Comparison of ENCODE assay signal across 8 cellular contexts in genomic region chr1:50735443-50735842, GRCh38.
DNase-seq lines count a peak whose midpoint lies in the region; TF ChIP-seq lines count a peak whose summit lies in the region.

No MANE protein-coding gene starts in this region.

- DNase-seq in ACHN = peak; percentile 31
- DNase-seq in RWPE1 (ENCODE audit: low spot score) = peak; percentile 8
- DNase-seq in glutamatergic neuron = no peak
- no peak for DNase-seq in DMS153 treated with DMSO at 0.1 percent for 48 hours (lab: John Stamatoyannopoulos, UW; ENCODE audit: unreplicated experiment)
- DNase-seq in activated CD4-positive, alpha-beta T cell treated with anti-CD3 and anti-CD28 coated beads for 48 hours = no peak
- DNase-seq in thyroid gland = no peak
- no peak for DNase-seq in T-helper 1 cell

- intact Hi-C loops in thyroid gland (cut with DNase I) = no loop called here

- peaks cover 0 to 8% of the 10 kb centered on the region in 2 donors for H3K4me1 ChIP-seq in thyroid gland

- no peaks in the 10 kb centered on the region for H3K27me3 ChIP-seq in thyroid gland

- no peak overlapping the region for H3K4me3 Mint-ChIP-seq in glutamatergic neuron (ENCODE audit: unreplicated experiment)

- H3K27ac Mint-ChIP-seq in glutamatergic neuron (ENCODE audit: unreplicated experiment) = no peak overlapping the region

- CTCF ChIA-PET in RWPE1 (lab: Yijun Ruan, JAX) = interaction anchor here (0.6 to 1.0 kb wide), 2 partner anchors 31 to 69 kb away, joined by 3 to 4 read pairs; no protein-coding TSS in a partner anchor

- peak; percentile 24 for TF ChIP-seq CTCF in GM12874 (IDR thresholded peaks at IDR 0.05; ENCODE audit: insufficient read depth, low read depth, low read length)
- TF ChIP-seq CTCF in RWPE1 (conservative IDR thresholded peaks at IDR 0.05; ENCODE audit: low read depth) = peak; percentile 46
- peak; percentile 71 for TF ChIP-seq CTCF in glutamatergic neuron (IDR thresholded peaks at IDR 0.05; ENCODE audit: partially characterized antibody, unreplicated experiment)
- peak in 3 of 6 experiments; percentile 46 to 52 (median 48) for TF ChIP-seq CTCF in thyroid gland (IDR thresholded peaks at IDR 0.05)

- no peak overlapping the region for H3K4me3 ChIP-seq in thyroid gland (replicated peaks in 1 of 3)

- no peaks in the 10 kb centered on the region for H3K27me3 Mint-ChIP-seq in glutamatergic neuron (ENCODE audit: unreplicated experiment)

- no peaks in the 10 kb centered on the region for H3K36me3 ChIP-seq in thyroid gland

- no peaks in the 10 kb centered on the region for H3K4me1 Mint-ChIP-seq in glutamatergic neuron (ENCODE audit: low read depth, unreplicated experiment)

- POLR2A ChIA-PET in RWPE1 (lab: Yijun Ruan, JAX; ENCODE audit: low non-redundant PET) = no interaction called here

- WGBS in thyroid gland, 2 donors = 81 to 83% methylated on average over 2 of the region's 2 CpGs

- no peaks in the 10 kb centered on the region for H3K9me3 ChIP-seq in thyroid gland

- no peaks in the 10 kb centered on the region for H3K9me3 Mint-ChIP-seq in glutamatergic neuron (ENCODE audit: unreplicated experiment)

- in situ Hi-C loops in ACHN (cut with HindIII; ENCODE audit: low pct_ligation_motif_present, low pct_unique_long_range_greater_than_20kb, low sequenced_read_pairs) = no loop called here

- H3K27ac ChIP-seq in RWPE1 (no peak overlapping the region), thyroid gland (no peak overlapping the region)

- no peak for TF ChIP-seq POLR2A in thyroid gland (IDR thresholded peaks at IDR 0.05)

- no peaks in the 10 kb centered on the region for H3K36me3 Mint-ChIP-seq in glutamatergic neuron (ENCODE audit: unreplicated experiment)

Comparison
In these comparisons a context has a peak if more than half of its experiments do, and no peak if none do; other contexts are left out.
1. DNase-seq: peak in ACHN (single experiment) and RWPE1 (single experiment); none in glutamatergic neuron (single experiment), DMS153 treated with DMSO at 0.1 percent for 48 hours (single experiment), activated CD4-positive, alpha-beta T cell treated with anti-CD3 and anti-CD28 coated beads for 48 hours (single experiment), thyroid gland (0 of 2) and T-helper 1 cell (0 of 5).